In genomic region chr20:58473818-58474425, GRCh38 we compare ENCODE assay signal across 24 cellular contexts. TPM values are rescaled to one million over a fixed set of nuclear protein-coding genes. Genes with fewer than 3 reads are reported as not detected.
DNase-seq lines count a peak whose midpoint lies in the region; ATAC-seq, FAIRE-seq and TF ChIP-seq lines count a peak whose summit lies in the region.
"Had no signal": no experiment of that assay in that cellular context is flagged by ENCODE, and none has a peak within 500 bp of the region (broad histone marks: within the 10 kb centered on the region; RNA-seq: fewer than 3 reads in every experiment).

No MANE protein-coding gene starts in this region.

- no peaks in the 10 kb centered on the region for H3K27me3 ChIP-seq in right atrium auricular region
- no peaks in the 10 kb centered on the region for H3K27me3 ChIP-seq in endodermal cell (ENCODE audit: control insufficient read depth, insufficient read depth, low read length, poor library complexity, severe bottlenecking)

- peak; percentile 52 for FAIRE-seq in urothelium cell line (lab: Jason Lieb, UNC)
- no peak for FAIRE-seq in D721Med (lab: Jason Lieb, UNC)
- FAIRE-seq: A549, GM12878, GM19239, H1 had no signal

- H3K9me3 ChIP-seq in right atrium auricular region (peaks cover 0 to 17% of the 10 kb centered on the region in 2 donors), endodermal cell (ENCODE audit: control insufficient read depth, low read length) (peaks cover 14% of the 10 kb centered on the region)

- 95 to 96% methylated on average over 8 of the region's 8 CpGs for WGBS in endodermal cell (ENCODE audit: insufficient coverage in 1 of 2, insufficient read length in 1 of 2), 2 experiments

- H3K4me1 Mint-ChIP-seq in endodermal cell, result peaks cover 1% of the 10 kb centered on the region

- intact Hi-C loops in left cardiac atrium (cut with DNase I), result no loop called here

- H3K9me3 Mint-ChIP-seq in endodermal cell, result peaks cover 24% of the 10 kb centered on the region

- TF ChIP-seq CTCF in right atrium auricular region (IDR thresholded peaks at IDR 0.05), result no peak
- TF ChIP-seq CTCF in endodermal cell (conservative IDR thresholded peaks at IDR 0.05), result no peak
- TF ChIP-seq CTCF in D721Med (IDR thresholded peaks at IDR 0.05; ENCODE audit: insufficient read depth, missing control alignments), result no peak

- no peak for ATAC-seq in left cardiac atrium
- ATAC-seq: A549; CD8-positive, alpha-beta T cell; GM12878 had no signal

- H3K4me1 ChIP-seq in right atrium auricular region (peaks cover 0 to 6% of the 10 kb centered on the region in 2 donors), endodermal cell (ENCODE audit: control insufficient read depth, insufficient read depth, low read length) (no peaks in the 10 kb centered on the region)
- H3K4me1 ChIP-seq: A549, Caco-2 had no signal

- no peaks in the 10 kb centered on the region for H3K36me3 ChIP-seq in right atrium auricular region
- no peaks in the 10 kb centered on the region for H3K36me3 ChIP-seq in endodermal cell (ENCODE audit: control insufficient read depth, insufficient read depth, low read length)

- H3K9ac ChIP-seq in endodermal cell (ENCODE audit: extremely low read depth, low read length, poor library complexity, severe bottlenecking), result no peak overlapping the region
- H3K9ac ChIP-seq: GM23248 had no signal

- peak; percentile 32 for DNase-seq in right atrium auricular region (ENCODE audit: low spot score)
- DNase-seq in left cardiac atrium, result no peak
- DNase-seq in NCI-H69 (lab: John Stamatoyannopoulos, UW), result peak; percentile 10
- peak; percentile 17 for DNase-seq in endodermal cell
- DNase-seq in urothelium cell line (ENCODE audit: low spot score), result no peak
- no peak for DNase-seq in glomerular visceral epithelial cell (ENCODE audit: extremely low spot score)
- no peak for DNase-seq in D721Med (ENCODE audit: insufficient read length, low spot score)
- DNase-seq: 8988T; ACHN; AML-193; C1 segment of cervical spinal cord; CD8-positive, alpha-beta T cell; DMS 273 treated with DMSO at 0.1 percent for 48 hours; DMS79; EL; GDM1; GM23248; H7; HCEC 1CT had no signal

- H3K27me3 Mint-ChIP-seq in endodermal cell (ENCODE audit: insufficient read depth), result no peaks in the 10 kb centered on the region

- H3K4me3 Mint-ChIP-seq in endodermal cell, result no peak overlapping the region
- H3K4me3 Mint-ChIP-seq: CD8-positive, alpha-beta T cell had no signal

- H3K27ac ChIP-seq in right atrium auricular region (no peak overlapping the region), endodermal cell (ENCODE audit: low read depth, low read length) (no peak overlapping the region)
- H3K27ac ChIP-seq: A549, GM23248 had no signal

- H3K27ac Mint-ChIP-seq in endodermal cell, result no peak overlapping the region
- H3K27ac Mint-ChIP-seq: CD8-positive, alpha-beta T cell had no signal

- H3K4me3 ChIP-seq in right atrium auricular region (no peak overlapping the region), endodermal cell (ENCODE audit: low read length) (no peak overlapping the region)
- H3K4me3 ChIP-seq: A549, GM12878, GM23248 had no signal

- peaks cover 20% of the 10 kb centered on the region for H3K36me3 Mint-ChIP-seq in endodermal cell (ENCODE audit: low read depth)
- H3K36me3 Mint-ChIP-seq: CD8-positive, alpha-beta T cell had no signal

RNA-seq across cellular contexts. Expression of gene APCDD1L, which starts 41.3 kb away (rescaled TPM):
- total RNA-seq in right atrium auricular region (1 to 10 TPM in 1 of 2 donors, under 1 TPM in 1; 0.89 to 1.5 TPM), left cardiac atrium (1 to 10 TPM in 1 of 2 donors, under 1 TPM in 1; 0.44 to 1.3 TPM), endodermal cell (1 to 10 TPM; 6.4 TPM)
- 0.78 TPM for polyA plus RNA-seq in endodermal cell (2013, experiment 1 of 2)
- polyA plus RNA-seq in endodermal cell (2013, experiment 2 of 2), result 1.1 TPM
- total RNA-seq: Caco-2; CD8-positive, alpha-beta T cell; GM12878 had no signal
- polyA plus RNA-seq: A549 had no signal

Comparison
In these comparisons a context has a peak if more than half of its experiments do, and no peak if none do; other contexts are left out.
1. DNase-seq: peak in right atrium auricular region (single experiment), NCI-H69 (single experiment) and endodermal cell (single experiment); none in left cardiac atrium (single experiment), urothelium cell line (single experiment), glomerular visceral epithelial cell (single experiment) and D721Med (single experiment).